13 cellular contexts compared by ENCODE assay signal in the genomic region with DNA sequence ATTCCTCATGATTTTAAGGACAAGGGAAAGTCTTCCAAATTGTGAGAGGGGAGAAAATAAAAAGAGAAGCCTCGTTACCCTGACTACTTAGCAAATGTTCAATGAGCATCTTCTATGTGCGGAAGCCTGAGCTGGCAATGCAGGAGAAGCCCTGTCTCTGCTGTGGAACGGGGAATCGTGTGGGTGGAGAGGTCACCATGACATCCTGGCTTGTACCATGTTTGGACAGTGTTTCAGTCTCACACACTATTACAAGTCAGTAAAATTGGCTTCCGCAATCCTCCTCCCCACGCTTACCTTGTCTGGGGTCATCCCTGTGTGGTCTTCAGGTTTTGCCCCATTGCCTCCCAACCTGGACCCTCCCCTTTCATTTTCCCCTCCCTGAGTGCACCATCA.
DNase-seq lines count a peak whose midpoint lies in the region; ATAC-seq and TF ChIP-seq lines count a peak whose summit lies in the region.
"Had no signal": no experiment of that assay in that cellular context is flagged by ENCODE, and none has a peak within 500 bp of the region (broad histone marks: within the 10 kb centered on the region; RNA-seq: fewer than 3 reads in every experiment).

No MANE protein-coding gene starts in this region.

- H3K36me3 ChIP-seq in neutrophil (no peaks in the 10 kb centered on the region), uterus (no peaks in the 10 kb centered on the region)
- H3K36me3 ChIP-seq: BLaER1 treated with 17β-estradiol and CSF1 and Interleukin-3, amounts not matched to agents 10 nM and 100 nM had no signal

- no peak for TF ChIP-seq POLR2A in uterus (IDR thresholded peaks at IDR 0.05)

- ATAC-seq in left colon (no peak), GM19351 (IDR thresholded peaks at IDR 0.05; ENCODE audit: unreplicated experiment) (no peak)

- DNase-seq in uterus (peak; percentile 20 to 41), left colon (no peak), NCI-H345 treated with DMSO at 0.1 percent for 48 hours (lab: John Stamatoyannopoulos, UW; ENCODE audit: unreplicated experiment) (no peak)
- DNase-seq: ACHN; CD4-positive, CD25-positive, alpha-beta regulatory T cell; DMS53; GF-D8; H7 had no signal

- H3K27ac ChIP-seq in VCaP (peak overlapping the region; percentile 85), layer of hippocampus (ENCODE audit: low read depth, low read length) (peak overlapping the region; percentile 8), neutrophil (peak overlapping the region; percentile 34), uterus (peak overlapping the region in 1 of 2 donors; percentile 56)
- H3K27ac ChIP-seq: BLaER1 treated with 17β-estradiol and CSF1 and Interleukin-3, amounts not matched to agents 10 nM and 100 nM had no signal

- peaks cover 44 to 54% of the 10 kb centered on the region in 2 experiments for H3K4me1 ChIP-seq in neutrophil (ENCODE audit: control insufficient read depth in 1 of 2, insufficient read depth in 1 of 2, low read depth in 1 of 2, low read length in 1 of 2)
- peaks cover 0 to 4% of the 10 kb centered on the region in 2 donors for H3K4me1 ChIP-seq in uterus

- H3K4me3 ChIP-seq in neutrophil (ENCODE audit: low read depth in 1 of 2, low read length in 1 of 2) (no peak overlapping the region), uterus (no peak overlapping the region)
- H3K4me3 ChIP-seq: BLaER1 treated with 17β-estradiol and CSF1 and Interleukin-3, amounts not matched to agents 10 nM and 100 nM had no signal

- H3K9me3 ChIP-seq in neutrophil (no peaks in the 10 kb centered on the region), uterus (no peaks in the 10 kb centered on the region)

- TF ChIP-seq CTCF in VCaP (conservative IDR thresholded peaks at IDR 0.05) (no peak), neutrophil (IDR thresholded peaks at IDR 0.05) (no peak), uterus (IDR thresholded peaks at IDR 0.05) (no peak)

- intact Hi-C loops in uterus (cut with DNase I; ENCODE audit: low total_unique reads): no loop called here
- intact Hi-C loops in left colon (cut with DNase I, micrococcal nuclease): no loop called here

- H3K27me3 ChIP-seq in layer of hippocampus (ENCODE audit: control insufficient read depth, insufficient read depth, low read length) (no peaks in the 10 kb centered on the region), neutrophil (no peaks in the 10 kb centered on the region), uterus (no peaks in the 10 kb centered on the region)
- H3K27me3 ChIP-seq: BLaER1 treated with 17β-estradiol and CSF1 and Interleukin-3, amounts not matched to agents 10 nM and 100 nM had no signal

Comparison
In these comparisons a context has a peak if more than half of its experiments do, and no peak if none do; other contexts are left out.
1. DNase-seq: peak in uterus (2 of 2); none in left colon (0 of 2) and NCI-H345 treated with DMSO at 0.1 percent for 48 hours (single experiment).